21 cellular contexts compared by ENCODE assay signal in genomic region chr1:41784516-41785279, GRCh38.
DNase-seq lines count a peak whose midpoint lies in the region; ATAC-seq, FAIRE-seq and TF ChIP-seq lines count a peak whose summit lies in the region.
"Had no signal": no experiment of that assay in that cellular context is flagged by ENCODE, and none has a peak within 500 bp of the region (broad histone marks: within the 10 kb centered on the region; RNA-seq: fewer than 3 reads in every experiment).

No MANE protein-coding gene starts in this region.

- no peak overlapping the region for H3K27ac ChIP-seq in astrocyte (ENCODE audit: low read depth, low read length)
- H3K27ac ChIP-seq in CD4-positive, alpha-beta memory T cell (ENCODE audit: low read depth, low read length) = no peak overlapping the region
- H3K27ac ChIP-seq: esophagus muscularis mucosa had no signal

- intact Hi-C loops in CD4-positive, alpha-beta memory T cell (cut with micrococcal nuclease) = no loop called here

- no peak overlapping the region for H3K9ac ChIP-seq in astrocyte (ENCODE audit: low read length)

- H2AFZ ChIP-seq in astrocyte (ENCODE audit: low read depth, low read length) = no peak overlapping the region

- H3K4me3 Mint-ChIP-seq in activated naive CD4-positive, alpha-beta T cell treated with anti-CD3 and anti-CD28 coated beads, Interleukin-2, amount 50 U/mL, for 24 hours = peak overlapping the region; percentile 47
- H3K4me3 Mint-ChIP-seq in astrocyte (ENCODE audit: unreplicated experiment) = no peak overlapping the region
- peak overlapping the region in 2 of 8 donors; percentile 3 to 4 for H3K4me3 Mint-ChIP-seq in CD4-positive, alpha-beta memory T cell

- H3K4me2 ChIP-seq in astrocyte (ENCODE audit: low read length) = no peak overlapping the region

- H3K27me3 Mint-ChIP-seq in activated naive CD4-positive, alpha-beta T cell treated with anti-CD3 and anti-CD28 coated beads, Interleukin-2, amount 50 U/mL, for 24 hours = no peaks in the 10 kb centered on the region
- peaks cover 27% of the 10 kb centered on the region for H3K27me3 Mint-ChIP-seq in astrocyte (ENCODE audit: low read depth, unreplicated experiment)
- H3K27me3 Mint-ChIP-seq in CD4-positive, alpha-beta memory T cell = no peaks in the 10 kb centered on the region
- H3K27me3 Mint-ChIP-seq: activated CD4-positive, alpha-beta memory T cell treated with anti-CD3 and anti-CD28 coated beads for 36 hours had no signal

- POLR2A ChIA-PET in CD4-positive, alpha-beta memory T cell (lab: Charles Lee; ENCODE audit: partially characterized antibody) = no interaction called here

- ATAC-seq in activated naive CD4-positive, alpha-beta T cell treated with anti-CD3 and anti-CD28 coated beads, Interleukin-2, amount 50 U/mL, for 72 hours = no peak
- no peak for ATAC-seq in HG03521 (IDR thresholded peaks at IDR 0.05; ENCODE audit: unreplicated experiment)
- ATAC-seq in HG03025 (IDR thresholded peaks at IDR 0.05; ENCODE audit: low FRiP score, unreplicated experiment) = no peak
- ATAC-seq: left ventricle myocardium superior; stimulated activated naive CD8-positive, alpha-beta T cell treated with anti-CD3 and anti-CD28 coated beads, Interleukin-15, Interleukin-2, amounts not matched to agents 100 U/mL and 50 U/mL, for 24 hours had no signal

- no peaks in the 10 kb centered on the region for H3K9me3 Mint-ChIP-seq in activated naive CD4-positive, alpha-beta T cell treated with anti-CD3 and anti-CD28 coated beads, Interleukin-2, amount 50 U/mL, for 24 hours
- H3K9me3 Mint-ChIP-seq in activated naive CD4-positive, alpha-beta T cell treated with anti-CD3 and anti-CD28 coated beads, Interleukin-2, amount 50 U/mL, for 72 hours = no peaks in the 10 kb centered on the region
- no peaks in the 10 kb centered on the region for H3K9me3 Mint-ChIP-seq in astrocyte (ENCODE audit: unreplicated experiment)
- peaks cover 0 to 21% (median 11%) of the 10 kb centered on the region in 8 donors for H3K9me3 Mint-ChIP-seq in CD4-positive, alpha-beta memory T cell

- H4K20me1 ChIP-seq in astrocyte (ENCODE audit: insufficient read depth, low read length) = no peaks in the 10 kb centered on the region

- peaks cover 4% of the 10 kb centered on the region for H3K36me3 Mint-ChIP-seq in activated naive CD4-positive, alpha-beta T cell treated with anti-CD3 and anti-CD28 coated beads, Interleukin-2, amount 50 U/mL, for 24 hours
- H3K36me3 Mint-ChIP-seq in activated naive CD4-positive, alpha-beta T cell treated with anti-CD3 and anti-CD28 coated beads, Interleukin-2, amount 50 U/mL, for 72 hours = peaks cover 0 to 19% of the 10 kb centered on the region in 2 donors
- H3K36me3 Mint-ChIP-seq in astrocyte (ENCODE audit: low read depth, unreplicated experiment) = peaks cover 1% of the 10 kb centered on the region
- H3K36me3 Mint-ChIP-seq in CD4-positive, alpha-beta memory T cell = peaks cover 5 to 25% of the 10 kb centered on the region in 2 donors

- H3K27ac Mint-ChIP-seq in activated naive CD4-positive, alpha-beta T cell treated with anti-CD3 and anti-CD28 coated beads, Interleukin-2, amount 50 U/mL, for 24 hours = peak overlapping the region; percentile 30
- H3K27ac Mint-ChIP-seq in activated naive CD4-positive, alpha-beta T cell treated with anti-CD3 and anti-CD28 coated beads, Interleukin-2, amount 50 U/mL, for 72 hours = no peak overlapping the region
- peak overlapping the region; percentile 35 for H3K27ac Mint-ChIP-seq in astrocyte (ENCODE audit: unreplicated experiment)
- H3K27ac Mint-ChIP-seq in CD4-positive, alpha-beta memory T cell = no peak overlapping the region

- no peak for FAIRE-seq in astrocyte (lab: Jason Lieb, UNC)
- FAIRE-seq: GM18507, small intestine, TTC549 had no signal

- no peak for DNase-seq in activated naive CD4-positive, alpha-beta T cell treated with anti-CD3 and anti-CD28 coated beads, Interleukin-2, amount 50 U/mL, for 72 hours (ENCODE audit: low spot score in 2 of 2)
- DNase-seq in NOMO-1 treated with DMSO at 0.1 percent for 48 hours (lab: John Stamatoyannopoulos, UW; ENCODE audit: unreplicated experiment) (peak; percentile 81), astrocyte (ENCODE audit: low read depth) (peak; percentile 22), NCI-H226 (no peak)
- no peak for DNase-seq in CD4-positive, alpha-beta memory T cell
- DNase-seq: activated CD4-positive, alpha-beta memory T cell treated with anti-CD3 and anti-CD28 coated beads for 36 hours; activated effector memory CD4-positive, alpha-beta T cell treated with Interleukin-2 at 50 U/mL for 16 hours; left ventricle myocardium superior; NCI-H1417 treated with DMSO at 0.1 percent for 48 hours; posterior cingulate gyrus; SHP77 treated with DMSO at 0.1 percent for 48 hours; small intestine; stimulated activated naive CD8-positive, alpha-beta T cell treated with anti-CD3 and anti-CD28 coated beads, Interleukin-15, Interleukin-2, amounts not matched to agents 100 U/mL and 50 U/mL, for 24 hours had no signal

- peaks cover 14% of the 10 kb centered on the region for H3K4me1 ChIP-seq in astrocyte (ENCODE audit: insufficient read depth, low read length)
- H3K4me1 ChIP-seq in CD4-positive, alpha-beta memory T cell (ENCODE audit: insufficient read depth, low read length) = peaks cover 5% of the 10 kb centered on the region
- H3K4me1 ChIP-seq: breast epithelium, esophagus muscularis mucosa, HAP-1 had no signal

- H3K9me3 ChIP-seq in astrocyte (ENCODE audit: insufficient read depth, low read depth, low read length) = no peaks in the 10 kb centered on the region
- peaks cover 0 to 9% of the 10 kb centered on the region in 2 donors for H3K9me3 ChIP-seq in CD4-positive, alpha-beta memory T cell (ENCODE audit: control insufficient read depth in 1 of 2, low read length in 2 of 2)
- H3K9me3 ChIP-seq: breast epithelium, esophagus muscularis mucosa, HAP-1 had no signal

- no peak for TF ChIP-seq CTCF in astrocyte (IDR thresholded peaks at IDR 0.05; ENCODE audit: insufficient read depth, low read depth, low read length)

- H3K4me3 ChIP-seq in astrocyte (ENCODE audit: insufficient read depth, low read depth, low read length) = no peak overlapping the region
- no peak overlapping the region for H3K4me3 ChIP-seq in CD4-positive, alpha-beta memory T cell (ENCODE audit: low read length in 2 of 2)
- H3K4me3 ChIP-seq: breast epithelium, esophagus muscularis mucosa, HAP-1 had no signal

- H3K27me3 ChIP-seq in astrocyte (ENCODE audit: insufficient read depth, low read length) = no peaks in the 10 kb centered on the region
- no peaks in the 10 kb centered on the region for H3K27me3 ChIP-seq in CD4-positive, alpha-beta memory T cell (ENCODE audit: insufficient read depth, low read length)
- H3K27me3 ChIP-seq: breast epithelium, esophagus muscularis mucosa had no signal

- CTCF ChIA-PET in CD4-positive, alpha-beta memory T cell (lab: Charles Lee; ENCODE audit: partially characterized antibody) = no interaction called here

- no peaks in the 10 kb centered on the region for H3K79me2 ChIP-seq in astrocyte (ENCODE audit: insufficient read depth, low read length)

- H3K36me3 ChIP-seq in astrocyte (ENCODE audit: insufficient read depth, low read length) = no peaks in the 10 kb centered on the region
- no peaks in the 10 kb centered on the region for H3K36me3 ChIP-seq in CD4-positive, alpha-beta memory T cell (ENCODE audit: insufficient read depth, low read length)
- H3K36me3 ChIP-seq: breast epithelium, esophagus muscularis mucosa, HAP-1 had no signal

- peaks cover 39% of the 10 kb centered on the region for H3K4me1 Mint-ChIP-seq in activated naive CD4-positive, alpha-beta T cell treated with anti-CD3 and anti-CD28 coated beads, Interleukin-2, amount 50 U/mL, for 24 hours
- H3K4me1 Mint-ChIP-seq in astrocyte (ENCODE audit: low read depth, unreplicated experiment) = peaks cover 15% of the 10 kb centered on the region
- peaks cover 5 to 17% (median 10%) of the 10 kb centered on the region in 4 donors for H3K4me1 Mint-ChIP-seq in CD4-positive, alpha-beta memory T cell

Comparison
In these comparisons a context has a peak if more than half of its experiments do, and no peak if none do; other contexts are left out.
1. H3K27ac Mint-ChIP-seq: peak in activated naive CD4-positive, alpha-beta T cell treated with anti-CD3 and anti-CD28 coated beads, Interleukin-2, amount 50 U/mL, for 24 hours (single experiment) and astrocyte (single experiment); none in activated naive CD4-positive, alpha-beta T cell treated with anti-CD3 and anti-CD28 coated beads, Interleukin-2, amount 50 U/mL, for 72 hours (0 of 2) and CD4-positive, alpha-beta memory T cell (0 of 7).
2. DNase-seq: peak in NOMO-1 treated with DMSO at 0.1 percent for 48 hours (single experiment) and astrocyte (single experiment); none in activated naive CD4-positive, alpha-beta T cell treated with anti-CD3 and anti-CD28 coated beads, Interleukin-2, amount 50 U/mL, for 72 hours (0 of 2), NCI-H226 (single experiment) and CD4-positive, alpha-beta memory T cell (0 of 5).